Comparison of ENCODE assay signal across 14 cellular contexts in the genomic region with DNA sequence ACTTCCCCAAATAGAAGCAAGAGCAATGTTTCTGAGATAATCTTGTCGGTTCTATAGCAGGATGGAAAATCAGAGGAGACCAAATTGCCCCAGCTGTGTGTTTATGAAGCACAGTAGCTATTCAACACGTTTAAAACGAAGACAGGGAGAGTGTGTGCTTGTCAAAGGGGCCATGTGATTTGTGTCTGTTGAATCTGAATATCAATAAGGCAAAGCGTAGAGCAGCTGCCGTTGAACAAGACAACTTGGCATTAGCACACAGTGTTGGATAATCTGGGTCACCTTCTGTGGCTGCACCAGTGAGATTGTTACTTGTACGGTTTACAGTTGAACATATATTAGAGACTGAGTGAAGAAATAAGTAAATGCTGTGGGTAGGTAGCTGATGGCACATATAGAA.
DNase-seq lines count a peak whose midpoint lies in the region; ATAC-seq and TF ChIP-seq lines count a peak whose summit lies in the region.
"Had no signal": no experiment of that assay in that cellular context is flagged by ENCODE, and none has a peak within 500 bp of the region (broad histone marks: within the 10 kb centered on the region; RNA-seq: fewer than 3 reads in every experiment).

No MANE protein-coding gene starts in this region.

- no peaks in the 10 kb centered on the region for H3K4me1 ChIP-seq in MM.1S (ENCODE audit: low read length)

- no peaks in the 10 kb centered on the region for H4K20me1 ChIP-seq in MM.1S (ENCODE audit: insufficient read depth, low read length)

- H3K9me2 ChIP-seq in MM.1S (replicated peaks; ENCODE audit: insufficient read depth, low read length), result no peaks in the 10 kb centered on the region

- H3K27me3 ChIP-seq in MM.1S (replicated peaks; ENCODE audit: insufficient read depth, low read length), result no peaks in the 10 kb centered on the region

- H3F3A ChIP-seq in MM.1S (ENCODE audit: insufficient read depth, low read length), result no peaks in the 10 kb centered on the region

- H3K4me3 ChIP-seq in MM.1S (ENCODE audit: low read length), result no peak overlapping the region

- no peak for ATAC-seq in HG03139 (IDR thresholded peaks at IDR 0.05; ENCODE audit: unreplicated experiment)
- no peak for ATAC-seq in GM21723 (IDR thresholded peaks at IDR 0.05; ENCODE audit: unreplicated experiment)
- ATAC-seq: Panc1 had no signal

- no peaks in the 10 kb centered on the region for H3K9me3 ChIP-seq in MM.1S (replicated peaks; ENCODE audit: insufficient read depth, low read length)

- H2AFZ ChIP-seq in MM.1S (ENCODE audit: low read length), result no peak overlapping the region

- DNase-seq in COR-L47 (lab: John Stamatoyannopoulos, UW) (peak; percentile 79), NCI-H1930 (lab: John Stamatoyannopoulos, UW) (peak; percentile 25 to 29), OCI-M1 (lab: John Stamatoyannopoulos, UW) (peak; percentile 73), head of caudate nucleus (peak in 40 of 42 donors; percentile 5 to 81 (median 48)), NK-92 (lab: John Stamatoyannopoulos, UW; ENCODE audit: unreplicated experiment) (no peak), MM.1S (no peak)
- DNase-seq: activated naive CD4-positive, alpha-beta T cell treated with Interleukin-2 at 50 U/mL for 16 hours; foreskin melanocyte; GDM1; nephron progenitor cell; stimulated activated CD4-positive, alpha-beta T cell treated with anti-CD3 and anti-CD28 coated beads, Interleukin-15, amount 100 ng/mL, for 24 hours had no signal

- H3K36me3 ChIP-seq in MM.1S (replicated peaks; ENCODE audit: insufficient read depth, low read length), result no peaks in the 10 kb centered on the region

- H3K4me2 ChIP-seq in MM.1S (ENCODE audit: low read depth, low read length), result no peak overlapping the region

- H3K9ac ChIP-seq in MM.1S (ENCODE audit: low read length), result no peak overlapping the region

- H3K27ac ChIP-seq in MM.1S (ENCODE audit: low read length), result no peak overlapping the region

- intact Hi-C loops in head of caudate nucleus (cut with DNase I), result no loop called here

- H3K79me2 ChIP-seq in MM.1S (ENCODE audit: low read length), result no peaks in the 10 kb centered on the region

- no peak for TF ChIP-seq CTCF in MM.1S (IDR thresholded peaks at IDR 0.05; ENCODE audit: low read length)

Comparison
In these comparisons a context has a peak if more than half of its experiments do, and no peak if none do; other contexts are left out.
1. DNase-seq: peak in COR-L47 (single experiment), NCI-H1930 (2 of 2), OCI-M1 (single experiment) and head of caudate nucleus (40 of 42); none in NK-92 (single experiment) and MM.1S (single experiment).